ENCODE assay signal across 8 cellular contexts in genomic region chr19:18291590-18292459, GRCh38. TPM values are rescaled to one million over a fixed set of nuclear protein-coding genes. Genes with fewer than 3 reads are reported as not detected.
DNase-seq lines count a peak whose midpoint lies in the region; ATAC-seq, FAIRE-seq and TF ChIP-seq lines count a peak whose summit lies in the region.

No MANE protein-coding gene starts in this region.

- ATAC-seq in GM18498 (IDR thresholded peaks at IDR 0.05; ENCODE audit: unreplicated experiment): peak; percentile 57

- H3K36me3 ChIP-seq in ACC112 (ENCODE audit: insufficient read depth, low read length) (no peaks in the 10 kb centered on the region), adrenal gland (replicated peaks in 1 of 2) (no peaks in the 10 kb centered on the region), left ventricle myocardium inferior (no peaks in the 10 kb centered on the region)

- DNase-seq in HK-2 (ENCODE audit: unreplicated experiment) (peak; percentile 79), SW 1271 (lab: John Stamatoyannopoulos, UW) (peak; percentile 62 to 84), adrenal gland (peak; percentile 88 to 94 (median 91)), left ventricle myocardium inferior (peak; percentile 86), posterior cingulate gyrus (peak; percentile 66 to 96 (median 80)), urothelium cell line (ENCODE audit: low spot score) (peak; percentile 64)

- WGBS in adrenal gland, 4 donors: 0 to 2% (median 1%) methylated on average over 16 to 74 of the region's 75 CpGs

- no peak for FAIRE-seq in urothelium cell line (lab: Jason Lieb, UNC)

- H3K79me2 ChIP-seq in ACC112 (ENCODE audit: control insufficient read depth, insufficient read depth, low read length, unreplicated experiment): no peaks in the 10 kb centered on the region

- H3K27me3 ChIP-seq in ACC112 (ENCODE audit: insufficient read depth, low read length) (no peaks in the 10 kb centered on the region), adrenal gland (no peaks in the 10 kb centered on the region), left ventricle myocardium inferior (ENCODE audit: low read depth) (no peaks in the 10 kb centered on the region)

- H3K4me3 ChIP-seq in ACC112 (ENCODE audit: low read depth, low read length) (peak overlapping the region; percentile 80), adrenal gland (peak overlapping the region in 3 of 4 donors; percentile 69 to 82 (median 82)), left ventricle myocardium inferior (peak overlapping the region; percentile 74)

- H3K4me1 ChIP-seq in ACC112 (ENCODE audit: control insufficient read depth, insufficient read depth, low read length, unreplicated experiment) (peaks cover 11% of the 10 kb centered on the region), adrenal gland (replicated peaks in 1 of 2) (peaks cover 22 to 28% of the 10 kb centered on the region in 2 donors), left ventricle myocardium inferior (peaks cover 43% of the 10 kb centered on the region)

- no peak for TF ChIP-seq CTCF in adrenal gland (IDR thresholded peaks at IDR 0.05)
- no peak for TF ChIP-seq CTCF in left ventricle myocardium inferior (IDR thresholded peaks at IDR 0.05; ENCODE audit: borderline replicate concordance)

- H2AFZ ChIP-seq in ACC112 (ENCODE audit: low read length, unreplicated experiment): peak overlapping the region; percentile 72

- H3K9me3 ChIP-seq in adrenal gland (replicated peaks in 1 of 3) (no peaks in the 10 kb centered on the region), left ventricle myocardium inferior (replicated peaks) (no peaks in the 10 kb centered on the region)

- peak; percentile 67 to 75 for TF ChIP-seq POLR2A in adrenal gland (IDR thresholded peaks at IDR 0.05)

- peak overlapping the region; percentile 92 for H3K27ac ChIP-seq in ACC112 (ENCODE audit: low read depth, low read length)
- H3K27ac ChIP-seq in adrenal gland: peak overlapping the region; percentile 96 to 100 (median 98)
- H3K27ac ChIP-seq in left ventricle myocardium inferior (replicated peaks): peak overlapping the region; percentile 98

- intact Hi-C loops in adrenal gland (cut with DNase I) (no loop called here), left ventricle myocardium inferior (cut with micrococcal nuclease) (no loop called here), posterior cingulate gyrus (cut with DNase I) (no loop called here)

RNA-seq across cellular contexts. Expression of gene JUND, which starts 10.4 kb away (rescaled TPM):
- total RNA-seq in adrenal gland: 100 to 1,000 TPM; 181 to 533 (median 361) TPM
- polyA plus RNA-seq in adrenal gland: 100 to 1,000 TPM in 2 of 3 donors, 10 to 100 TPM in 1; 35.9 to 226 (median 104) TPM
- 107 TPM for total RNA-seq in left ventricle myocardium inferior

RNA-seq across cellular contexts. Expression of gene IQCN, which starts 17.6 kb away (rescaled TPM):
- total RNA-seq in adrenal gland (1 to 10 TPM in 7 of 8 donors, under 1 TPM in 1; 0.30 to 5.4 (median 2.4) TPM), left ventricle myocardium inferior (0.49 TPM)
- 10 to 100 TPM in 1 of 3 donors, 1 to 10 TPM in 1, under 1 TPM in 1; 0.59 to 45.2 (median 6.0) TPM for polyA plus RNA-seq in adrenal gland

RNA-seq across cellular contexts. Expression of gene LSM4, which starts 31.1 kb away (rescaled TPM):
- total RNA-seq in adrenal gland: 100 to 1,000 TPM; 107 to 290 (median 161) TPM
- polyA plus RNA-seq in adrenal gland: 100 to 1,000 TPM; 105 to 195 (median 120) TPM
- total RNA-seq in left ventricle myocardium inferior: 94.8 TPM

RNA-seq across cellular contexts. Expression of gene PGPEP1, which starts 48.6 kb away (rescaled TPM):
- total RNA-seq in adrenal gland (10 to 100 TPM; 31.6 to 89.2 (median 58.6) TPM), left ventricle myocardium inferior (38.8 TPM)
- polyA plus RNA-seq in adrenal gland: 10 to 100 TPM; 20.3 to 46.1 (median 21.1) TPM

Comparison
In these comparisons a context has a peak if more than half of its experiments do, and no peak if none do; other contexts are left out.
1. Peak in every context shown above with its lines: DNase-seq, ATAC-seq, H3K4me3 ChIP-seq and H3K27ac ChIP-seq.